Comparison of ENCODE assay signal across 8 cellular contexts in genomic region chr2:54673501-54673998, GRCh38. TPM values are rescaled to one million over a fixed set of nuclear protein-coding genes. Genes with fewer than 3 reads are reported as not detected.
A peak's percentile ranks its signal among the peaks of the same experiment; 100 is the strongest.
DNase-seq lines count a peak whose midpoint lies in the region; ATAC-seq and TF ChIP-seq lines count a peak whose summit lies in the region.

No MANE protein-coding gene starts in this region.

- intact Hi-C loops in vagina (cut with DNase I) = no loop called here

- peaks cover 3% of the 10 kb centered on the region for H3K4me1 Mint-ChIP-seq in endodermal cell
- peaks cover 10 to 13% of the 10 kb centered on the region in 2 donors for H3K4me1 Mint-ChIP-seq in natural killer cell treated with Interleukin-12 subunit alpha and Interleukin-12 subunit beta and Interleukin-15 and Interleukin-18, amount 100 ng/mL, for 72 hours (ENCODE audit: low read depth in 2 of 2)

- H3K36me3 ChIP-seq in endodermal cell (ENCODE audit: control insufficient read depth, insufficient read depth, low read length) (peaks cover 38% of the 10 kb centered on the region), vagina (peaks cover 0 to 4% of the 10 kb centered on the region in 2 donors)

- no peaks in the 10 kb centered on the region for H3K9me3 Mint-ChIP-seq in endodermal cell
- no peaks in the 10 kb centered on the region for H3K9me3 Mint-ChIP-seq in natural killer cell treated with Interleukin-12 subunit alpha and Interleukin-12 subunit beta and Interleukin-15 and Interleukin-18, amount 100 ng/mL, for 72 hours

- no peak for TF ChIP-seq CTCF in endodermal cell (conservative IDR thresholded peaks at IDR 0.05)
- TF ChIP-seq CTCF in vagina (IDR thresholded peaks at IDR 0.05) = no peak

- no peak for TF ChIP-seq POLR2A in vagina (IDR thresholded peaks at IDR 0.05)

- H3K27ac Mint-ChIP-seq in endodermal cell = peak overlapping the region; percentile 41
- peak overlapping the region in 1 of 2 donors; percentile 76 for H3K27ac Mint-ChIP-seq in natural killer cell treated with Interleukin-12 subunit alpha and Interleukin-12 subunit beta and Interleukin-15 and Interleukin-18, amount 100 ng/mL, for 72 hours

- H3K4me3 ChIP-seq in endodermal cell (ENCODE audit: low read length) (no peak overlapping the region), vagina (peak overlapping the region; percentile 9)

- no peak overlapping the region for H3K9ac ChIP-seq in endodermal cell (ENCODE audit: extremely low read depth, low read length, poor library complexity, severe bottlenecking)

- peaks cover 21% of the 10 kb centered on the region for H3K36me3 Mint-ChIP-seq in endodermal cell (ENCODE audit: low read depth)
- H3K36me3 Mint-ChIP-seq in natural killer cell treated with Interleukin-12 subunit alpha and Interleukin-12 subunit beta and Interleukin-15 and Interleukin-18, amount 100 ng/mL, for 72 hours = no peaks in the 10 kb centered on the region

- H3K27ac ChIP-seq in endodermal cell (ENCODE audit: low read depth, low read length) (no peak overlapping the region), vagina (peak overlapping the region; percentile 88)

- DNase-seq in Daoy (ENCODE audit: low read depth) (peak; percentile 62), RPMI8226 (peak; percentile 18), endodermal cell (peak; percentile 53), vagina (ENCODE audit: extremely low spot score in 2 of 2) (peak in 1 of 2 donors; percentile 96), AG08396 (ENCODE audit: low spot score) (no peak), NCI-H2196 treated with DMSO at 0.1 percent for 48 hours (lab: John Stamatoyannopoulos, UW; ENCODE audit: unreplicated experiment) (no peak)
- DNase-seq in natural killer cell treated with Interleukin-12 subunit alpha and Interleukin-12 subunit beta and Interleukin-15 and Interleukin-18, amount 100 ng/mL, for 72 hours (ENCODE audit: low spot score) = peak; percentile 72

- no peak overlapping the region for H3K4me3 Mint-ChIP-seq in endodermal cell
- no peak overlapping the region for H3K4me3 Mint-ChIP-seq in natural killer cell treated with Interleukin-12 subunit alpha and Interleukin-12 subunit beta and Interleukin-15 and Interleukin-18, amount 100 ng/mL, for 72 hours

- WGBS in endodermal cell (ENCODE audit: insufficient coverage in 1 of 2, insufficient read length in 1 of 2), 2 experiments = 87 to 94% methylated on average over 12 to 16 of the region's 16 CpGs

- peak; percentile 44 for ATAC-seq in HG02610 (IDR thresholded peaks at IDR 0.05; ENCODE audit: unreplicated experiment)
- ATAC-seq in natural killer cell treated with Interleukin-12 subunit alpha and Interleukin-12 subunit beta and Interleukin-15 and Interleukin-18, amount 100 ng/mL, for 72 hours = peak; percentile 85 to 90

- no peaks in the 10 kb centered on the region for H3K27me3 Mint-ChIP-seq in endodermal cell (ENCODE audit: insufficient read depth)
- H3K27me3 Mint-ChIP-seq in natural killer cell treated with Interleukin-12 subunit alpha and Interleukin-12 subunit beta and Interleukin-15 and Interleukin-18, amount 100 ng/mL, for 72 hours = peaks cover 17 to 22% of the 10 kb centered on the region in 2 donors

- H3K9me3 ChIP-seq in endodermal cell (ENCODE audit: control insufficient read depth, low read length) (no peaks in the 10 kb centered on the region), vagina (no peaks in the 10 kb centered on the region)

- H3K4me1 ChIP-seq in endodermal cell (ENCODE audit: control insufficient read depth, insufficient read depth, low read length) = no peaks in the 10 kb centered on the region
- peaks cover 48% of the 10 kb centered on the region for H3K4me1 ChIP-seq in vagina

- H3K27me3 ChIP-seq in endodermal cell (ENCODE audit: control insufficient read depth, insufficient read depth, low read length, poor library complexity, severe bottlenecking) = no peaks in the 10 kb centered on the region
- no peaks in the 10 kb centered on the region for H3K27me3 ChIP-seq in vagina

RNA-seq across cellular contexts. Expression of gene EML6, which starts 49.9 kb away (rescaled TPM):
- total RNA-seq in Daoy (2014; rRNA removed; shearing (Covaris generic)) = 1.0 and 2.1 TPM in 2 replicates
- 1 to 10 TPM; 1.4 to 2.1 TPM for total RNA-seq in endodermal cell
- 0.68 TPM for polyA plus RNA-seq in endodermal cell (2013, experiment 1 of 2)
- 0.70 TPM for polyA plus RNA-seq in endodermal cell (2013, experiment 2 of 2)
- 1 to 10 TPM; 1.0 to 1.1 TPM for total RNA-seq in natural killer cell treated with Interleukin-12 subunit alpha and Interleukin-12 subunit beta and Interleukin-15 and Interleukin-18, amount 100 ng/mL, for 72 hours
- 1.7 TPM for total RNA-seq in vagina

Comparison
In these comparisons a context has a peak if more than half of its experiments do, and no peak if none do; other contexts are left out.
1. DNase-seq: peak in Daoy (single experiment), RPMI8226 (single experiment), endodermal cell (single experiment) and natural killer cell treated with Interleukin-12 subunit alpha and Interleukin-12 subunit beta and Interleukin-15 and Interleukin-18, amount 100 ng/mL, for 72 hours (single experiment); none in AG08396 (single experiment) and NCI-H2196 treated with DMSO at 0.1 percent for 48 hours (single experiment).